Comparison of ENCODE assay signal across 28 cellular contexts in the genomic region with DNA sequence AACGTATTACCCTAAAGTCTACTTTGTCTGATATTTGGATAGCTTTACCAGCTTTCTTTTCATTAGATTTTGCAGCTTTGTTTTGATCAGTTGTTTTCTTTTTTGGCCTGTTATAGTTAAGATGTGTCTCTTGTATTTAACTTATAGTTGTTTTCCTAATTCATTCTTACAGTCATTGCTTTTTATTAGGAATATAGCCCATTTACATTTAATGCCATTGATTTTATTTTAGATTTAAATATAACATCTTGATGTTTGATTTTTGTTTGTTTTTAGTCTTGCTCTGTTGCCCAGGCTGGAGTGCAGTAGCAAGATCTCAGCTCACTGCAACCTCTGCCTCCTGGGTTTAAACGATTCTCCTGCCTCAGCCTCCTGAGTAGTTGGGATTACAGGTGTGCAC.
"Had no signal": no experiment of that assay in that cellular context is flagged by ENCODE, and none has a peak within 500 bp of the region (broad histone marks: within the 10 kb centered on the region; RNA-seq: fewer than 3 reads in every experiment).

No MANE protein-coding gene starts in this region.

- H3K27ac ChIP-seq: stomach, suprapubic skin, testis, thoracic aorta, thyroid gland, tibial artery, tibial nerve, transverse colon, upper lobe of left lung, upper lobe of right lung, uterus, vagina had no signal

- H3K36me3 Mint-ChIP-seq: stimulated activated effector memory CD8-positive, alpha-beta T cell treated with anti-CD3 and anti-CD28 coated beads, Interleukin-12 subunit alpha, Interleukin-12 subunit beta, amount 100 ng/mL, for 72 hours; stimulated activated memory B cell treated with anti-CD40 and anti-IgM and Interleukin-4, amounts not matched to agents 10 μg/mL and 1 μg/mL and 100 μg/mL, for 72 hours; stimulated activated naive B cell treated with anti-CD40 and anti-IgM and Interleukin-4, amounts not matched to agents 10 μg/mL and 1 μg/mL and 100 μg/mL, for 72 hours; type B pancreatic cell had no signal

- FAIRE-seq: urothelium cell line had no signal

- H3K27ac Mint-ChIP-seq: stimulated activated effector memory CD8-positive, alpha-beta T cell treated with anti-CD3 and anti-CD28 coated beads, Interleukin-12 subunit alpha, Interleukin-12 subunit beta, amount 100 ng/mL, for 72 hours; stimulated activated memory B cell treated with anti-CD40 and anti-IgM and Interleukin-4, amounts not matched to agents 10 μg/mL and 1 μg/mL and 100 μg/mL, for 72 hours; stimulated activated naive B cell treated with anti-CD40 and anti-IgM and Interleukin-4, amounts not matched to agents 10 μg/mL and 1 μg/mL and 100 μg/mL, for 72 hours; stimulated activated naive CD8-positive, alpha-beta T cell treated with anti-CD3 and anti-CD28 coated beads, Interleukin-15, amount 100 ng/mL, for 72 hours; stimulated activated naive CD8-positive, alpha-beta T cell treated with anti-CD3 and anti-CD28 coated beads, Interleukin-15, Interleukin-2, amounts not matched to agents 100 ng/mL and 50 ng/mL, for 24 hours; type B pancreatic cell had no signal

- H3K36me3 ChIP-seq: stomach, suprapubic skin, thoracic aorta, thyroid gland, tibial artery, tibial nerve, transverse colon, upper lobe of left lung, upper lobe of right lung, uterus, vagina had no signal

- H3K4me3 ChIP-seq: stomach, suprapubic skin, testis, thoracic aorta, thyroid gland, tibial artery, tibial nerve, transverse colon, upper lobe of left lung, upper lobe of right lung, uterus, vagina had no signal

- H3K9me3 ChIP-seq: testis, thyroid gland, uterus, vagina had no signal

- H3K27me3 Mint-ChIP-seq: stimulated activated memory B cell treated with anti-CD40 and anti-IgM and Interleukin-4, amounts not matched to agents 10 μg/mL and 1 μg/mL and 100 μg/mL, for 72 hours; stimulated activated naive CD8-positive, alpha-beta T cell treated with anti-CD3 and anti-CD28 coated beads, Interleukin-15, amount 100 ng/mL, for 72 hours; stimulated activated naive CD8-positive, alpha-beta T cell treated with anti-CD3 and anti-CD28 coated beads, Interleukin-15, Interleukin-2, amounts not matched to agents 100 ng/mL and 50 ng/mL, for 24 hours; type B pancreatic cell had no signal

- H3K4me1 Mint-ChIP-seq: stimulated activated effector memory CD8-positive, alpha-beta T cell treated with anti-CD3 and anti-CD28 coated beads, Interleukin-12 subunit alpha, Interleukin-12 subunit beta, amount 100 ng/mL, for 72 hours; stimulated activated memory B cell treated with anti-CD40 and anti-IgM and Interleukin-4, amounts not matched to agents 10 μg/mL and 1 μg/mL and 100 μg/mL, for 72 hours; stimulated activated naive B cell treated with anti-CD40 and anti-IgM and Interleukin-4, amounts not matched to agents 10 μg/mL and 1 μg/mL and 100 μg/mL, for 72 hours; stimulated activated naive CD8-positive, alpha-beta T cell treated with anti-CD3 and anti-CD28 coated beads, Interleukin-15, amount 100 ng/mL, for 72 hours had no signal

- ATAC-seq: stimulated activated effector memory CD8-positive, alpha-beta T cell treated with anti-CD3 and anti-CD28 coated beads, Interleukin-12 subunit alpha, Interleukin-12 subunit beta, amount 100 ng/mL, for 72 hours; stimulated activated memory B cell treated with anti-CD40 and anti-IgM and Interleukin-4, amounts not matched to agents 10 μg/mL and 1 μg/mL and 100 μg/mL, for 72 hours; stimulated activated naive B cell treated with anti-CD40 and anti-IgM and Interleukin-4, amounts not matched to agents 10 μg/mL and 1 μg/mL and 100 μg/mL, for 72 hours; stimulated activated naive CD8-positive, alpha-beta T cell treated with anti-CD3 and anti-CD28 coated beads, Interleukin-15, amount 100 ng/mL, for 72 hours; stimulated activated naive CD8-positive, alpha-beta T cell treated with anti-CD3 and anti-CD28 coated beads, Interleukin-15, Interleukin-2, amounts not matched to agents 100 U/mL and 50 U/mL, for 24 hours; upper lobe of right lung had no signal

- H3K27me3 ChIP-seq: stomach, suprapubic skin, testis, thyroid gland, tibial artery, tibial nerve, transverse colon, upper lobe of left lung, upper lobe of right lung, uterus, vagina had no signal

- H3K4me1 ChIP-seq: stomach, suprapubic skin, testis, thyroid gland, tibial artery, tibial nerve, transverse colon, upper lobe of left lung, upper lobe of right lung, uterus, vagina had no signal

- H3K4me3 Mint-ChIP-seq: stimulated activated effector memory CD8-positive, alpha-beta T cell treated with anti-CD3 and anti-CD28 coated beads, Interleukin-12 subunit alpha, Interleukin-12 subunit beta, amount 100 ng/mL, for 72 hours; stimulated activated memory B cell treated with anti-CD40 and anti-IgM and Interleukin-4, amounts not matched to agents 10 μg/mL and 1 μg/mL and 100 μg/mL, for 72 hours; stimulated activated naive B cell treated with anti-CD40 and anti-IgM and Interleukin-4, amounts not matched to agents 10 μg/mL and 1 μg/mL and 100 μg/mL, for 72 hours; stimulated activated naive CD8-positive, alpha-beta T cell treated with anti-CD3 and anti-CD28 coated beads, Interleukin-15, amount 100 ng/mL, for 72 hours; stimulated activated naive CD8-positive, alpha-beta T cell treated with anti-CD3 and anti-CD28 coated beads, Interleukin-15, Interleukin-2, amounts not matched to agents 100 ng/mL and 50 ng/mL, for 24 hours; type B pancreatic cell had no signal

- DNase-seq: stimulated activated CD4-positive, alpha-beta T cell treated with anti-CD3 and anti-CD28 coated beads, Interleukin-2, amount 100 ng/mL, for 48 hours; stimulated activated CD4-positive, alpha-beta T cell treated with anti-CD3 and anti-CD28 coated beads, Interleukin-4, amount 100 ng/mL, for 1 hour; stimulated activated CD4-positive, alpha-beta T cell treated with anti-CD3 and anti-CD28 coated beads, Interleukin-4, amount 100 ng/mL, for 24 hours; stimulated activated CD4-positive, alpha-beta T cell treated with anti-CD3 and anti-CD28 coated beads, Interleukin-4, amount 100 ng/mL, for 4 hours; stimulated activated naive B cell treated with anti-CD40 and anti-IgM and Interleukin-4, amounts not matched to agents 10 μg/mL and 1 μg/mL and 100 μg/mL, for 72 hours; stimulated activated naive CD4-positive, alpha-beta T cell; stimulated activated naive CD4-positive, alpha-beta T cell treated with Interleukin-2 at 50 U/mL for 16 hours; stimulated activated naive CD8-positive, alpha-beta T cell treated with anti-CD3 and anti-CD28 coated beads, Interleukin-15, amount 100 ng/mL, for 72 hours; stimulated activated naive CD8-positive, alpha-beta T cell treated with anti-CD3 and anti-CD28 coated beads, Interleukin-15, Interleukin-2, amounts not matched to agents 100 U/mL and 50 U/mL, for 24 hours; stomach; substantia nigra; testis; thyroid gland; tibial artery; transverse colon; trophoblast cell; upper lobe of left lung; upper lobe of right lung; uterus had no signal
